In the genomic region with DNA sequence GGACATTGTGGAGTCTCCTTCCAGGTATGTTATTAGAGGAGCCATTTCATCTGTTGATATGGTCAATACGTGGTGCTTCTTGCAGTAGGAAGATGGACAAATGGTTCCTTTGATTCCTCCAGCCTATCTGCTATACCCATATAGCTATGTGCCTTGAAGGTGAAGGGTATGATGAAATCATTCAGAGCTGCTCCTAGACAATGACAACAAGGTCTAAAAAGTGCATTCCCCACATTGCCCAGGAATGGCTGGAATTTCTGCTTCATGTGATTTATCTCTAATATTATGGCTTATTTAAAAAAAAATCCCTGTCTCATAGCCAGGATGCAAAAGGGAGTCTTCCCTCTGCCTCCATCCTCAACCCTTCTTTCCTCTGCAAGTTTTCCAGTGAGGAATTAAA, we compare ENCODE assay signal across 19 cellular contexts. TPM values are rescaled to one million over a fixed set of nuclear protein-coding genes. Genes with fewer than 3 reads are reported as not detected.
"Had no signal": no experiment of that assay in that cellular context is flagged by ENCODE, and none has a peak within 500 bp of the region (broad histone marks: within the 10 kb centered on the region; RNA-seq: fewer than 3 reads in every experiment).

No MANE protein-coding gene starts in this region.

- H3K9me3 ChIP-seq: testis, upper lobe of left lung had no signal

- ATAC-seq: left lobe of liver, right cardiac atrium had no signal

- H3K4me3 Mint-ChIP-seq: activated naive CD8-positive, alpha-beta T cell; activated T-helper 1 cell treated with anti-CD3 and anti-CD28 coated beads, Interleukin-12 subunit alpha, Interleukin-12 subunit beta, Interleukin-2, Interleukin-4 antibody, amounts not matched to agents 30 ng/mL and 10 ng/mL and 1 ng/mL, durations not matched to agents 14 hours and 24 hours and 36 hours; central memory CD8-positive, alpha-beta T cell; nephron progenitor cell; stimulated activated naive CD8-positive, alpha-beta T cell treated with anti-CD3 and anti-CD28 coated beads, Interleukin-15, Interleukin-2, amounts not matched to agents 100 ng/mL and 50 ng/mL, for 24 hours had no signal

- H3K27ac Mint-ChIP-seq: activated naive CD8-positive, alpha-beta T cell; activated T-helper 1 cell treated with anti-CD3 and anti-CD28 coated beads, Interleukin-12 subunit alpha, Interleukin-12 subunit beta, Interleukin-2, Interleukin-4 antibody, amounts not matched to agents 30 ng/mL and 10 ng/mL and 1 ng/mL, durations not matched to agents 14 hours and 24 hours and 36 hours; nephron progenitor cell; stimulated activated naive CD8-positive, alpha-beta T cell treated with anti-CD3 and anti-CD28 coated beads, Interleukin-15, Interleukin-2, amounts not matched to agents 100 ng/mL and 50 ng/mL, for 24 hours had no signal

- H3K4me1 Mint-ChIP-seq: central memory CD8-positive, alpha-beta T cell had no signal

- H3K4me3 ChIP-seq: lung, testis, upper lobe of left lung had no signal

- H3K36me3 Mint-ChIP-seq: activated naive CD8-positive, alpha-beta T cell had no signal

- H3K36me3 ChIP-seq: upper lobe of left lung had no signal

- H3K27ac ChIP-seq: testis, upper lobe of left lung had no signal

- H3K9me3 Mint-ChIP-seq: activated T-helper 1 cell treated with anti-CD3 and anti-CD28 coated beads, Interleukin-12 subunit alpha, Interleukin-12 subunit beta, Interleukin-2, Interleukin-4 antibody, amounts not matched to agents 30 ng/mL and 10 ng/mL and 1 ng/mL, durations not matched to agents 14 hours and 24 hours and 36 hours; central memory CD8-positive, alpha-beta T cell; nephron progenitor cell; stimulated activated naive CD8-positive, alpha-beta T cell treated with anti-CD3 and anti-CD28 coated beads, Interleukin-15, Interleukin-2, amounts not matched to agents 100 ng/mL and 50 ng/mL, for 24 hours had no signal

- DNase-seq: activated CD4-positive, alpha-beta T cell treated with anti-CD3 and anti-CD28 coated beads, Interleukin-2, amount 50 U/mL, for 48 hours; cortex of kidney; erythroblast; islet precursor cell; nephron progenitor cell; right cardiac atrium; small intestine; stimulated activated CD4-positive, alpha-beta T cell treated with anti-CD3 and anti-CD28 coated beads, Interleukin-15, amount 100 ng/mL, for 24 hours; stimulated activated CD4-positive, alpha-beta T cell treated with anti-CD3 and anti-CD28 coated beads, Interleukin-2, amount 100 ng/mL, for 48 hours; testis; upper lobe of left lung had no signal

- FAIRE-seq: endometrium, small intestine had no signal

- H3K27me3 ChIP-seq: testis, upper lobe of left lung had no signal

RNA-seq across cellular contexts. Expression of a gene that starts 14.1 kb away (rescaled TPM):
- total RNA-seq: activated T-helper 1 cell treated with anti-CD3 and anti-CD28 coated beads, Interleukin-12 subunit alpha, Interleukin-12 subunit beta, Interleukin-2, Interleukin-4 antibody, amounts not matched to agents 30 ng/mL and 10 ng/mL and 1 ng/mL, durations not matched to agents 14 hours and 24 hours and 36 hours; T-helper 2 cell treated with Interferon-gamma antibody and Interleukin-4, amounts not matched to agents 100 ng/mL and 5 ng/mL, for 36 hours had no signal
